In the genomic region with DNA sequence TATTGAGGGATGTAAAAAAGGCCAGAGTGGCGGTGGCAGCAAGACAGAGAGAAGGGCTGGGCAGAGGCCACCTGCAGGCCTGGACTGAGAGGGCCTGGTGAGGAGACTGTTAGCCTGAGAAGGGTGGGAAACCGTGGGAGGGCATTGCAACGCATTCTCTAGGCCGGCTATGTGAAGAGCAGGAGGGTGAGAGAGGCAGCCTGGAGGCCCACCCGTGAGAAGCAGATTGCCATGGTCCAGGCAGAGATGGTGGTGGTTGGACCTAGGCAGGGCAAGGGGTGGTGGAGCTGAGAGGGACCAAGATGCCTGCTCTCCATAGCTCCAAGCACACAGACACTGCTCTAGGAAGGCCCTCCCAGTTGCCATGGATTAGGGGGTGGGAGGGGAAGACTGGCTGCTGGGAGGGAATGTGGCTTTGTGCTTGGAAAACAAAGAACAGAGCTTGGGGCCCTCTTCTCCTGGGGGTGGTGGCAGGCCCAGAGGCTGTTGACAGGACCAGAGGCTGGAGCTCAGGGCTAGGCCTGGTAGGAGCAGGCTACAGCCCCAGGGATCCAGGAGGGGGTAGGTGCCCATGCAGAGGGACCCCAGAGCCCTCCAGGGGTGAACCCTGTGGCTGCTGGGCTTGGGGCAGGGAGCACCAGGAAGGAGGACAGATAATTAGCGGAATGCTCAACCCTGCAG, we compare ENCODE assay signal across 9 cellular contexts. TPM values are rescaled to one million over a fixed set of nuclear protein-coding genes. Genes with fewer than 3 reads are reported as not detected.
A peak's percentile ranks its signal among the peaks of the same experiment; 100 is the strongest.
DNase-seq lines count a peak whose midpoint lies in the region; ATAC-seq and TF ChIP-seq lines count a peak whose summit lies in the region.
"Had no signal": no experiment of that assay in that cellular context is flagged by ENCODE, and none has a peak within 500 bp of the region (broad histone marks: within the 10 kb centered on the region; RNA-seq: fewer than 3 reads in every experiment).

No MANE protein-coding gene starts in this region.

- no peak overlapping the region for H3K4me3 ChIP-seq in endocrine pancreas (ENCODE audit: control insufficient read depth, insufficient read depth, low read length)
- H3K4me3 ChIP-seq: coronary artery had no signal

- ATAC-seq in activated CD4-positive, alpha-beta T cell treated with anti-CD3 and anti-CD28 coated beads for 36 hours = no peak
- no peak for ATAC-seq in HG02885 (IDR thresholded peaks at IDR 0.05; ENCODE audit: poor library complexity, unreplicated experiment)

- H3K9me3 Mint-ChIP-seq in progenitor cell of endocrine pancreas (ENCODE audit: low read depth) = no peaks in the 10 kb centered on the region
- no peaks in the 10 kb centered on the region for H3K9me3 Mint-ChIP-seq in activated CD4-positive, alpha-beta T cell treated with anti-CD3 and anti-CD28 coated beads for 36 hours (ENCODE audit: low read depth)

- H3K4me3 Mint-ChIP-seq in progenitor cell of endocrine pancreas (ENCODE audit: low read depth) = peak overlapping the region; percentile 0
- H3K4me3 Mint-ChIP-seq in activated CD4-positive, alpha-beta T cell treated with anti-CD3 and anti-CD28 coated beads for 36 hours = no peak overlapping the region

- TF ChIP-seq CTCF in progenitor cell of endocrine pancreas (IDR thresholded peaks at IDR 0.05; ENCODE audit: unreplicated experiment) = no peak

- no peaks in the 10 kb centered on the region for H3K4me1 ChIP-seq in endocrine pancreas (ENCODE audit: control insufficient read depth, insufficient read depth, low read length)

- no peaks in the 10 kb centered on the region for H3K9me3 ChIP-seq in endocrine pancreas (ENCODE audit: control insufficient read depth, low read length)
- H3K9me3 ChIP-seq: neutrophil had no signal

- peaks cover 2% of the 10 kb centered on the region for H3K36me3 Mint-ChIP-seq in progenitor cell of endocrine pancreas (ENCODE audit: insufficient read depth)
- H3K36me3 Mint-ChIP-seq in activated CD4-positive, alpha-beta T cell treated with anti-CD3 and anti-CD28 coated beads for 36 hours (ENCODE audit: low read depth) = peaks cover under 1% of the 10 kb centered on the region

- peak overlapping the region; percentile 11 for H3K9ac ChIP-seq in endocrine pancreas (ENCODE audit: control insufficient read depth, insufficient read depth, low read length)

- POLR2A ChIA-PET in activated CD4-positive, alpha-beta T cell treated with anti-CD3 and anti-CD28 coated beads for 36 hours (lab: Charles Lee) = interaction anchor here (0.6 kb wide), 1 partner anchor 196 kb away, joined by 3 read pairs; no protein-coding TSS in a partner anchor

- H3K27me3 ChIP-seq in endocrine pancreas (ENCODE audit: control insufficient read depth, insufficient read depth, low read length) = no peaks in the 10 kb centered on the region
- H3K27me3 ChIP-seq: neutrophil had no signal

- CTCF ChIA-PET in activated CD4-positive, alpha-beta T cell treated with anti-CD3 and anti-CD28 coated beads for 36 hours (lab: Charles Lee) = interaction anchor here (0.6 to 5.6 kb wide), 8 partner anchors 8 to 72 kb away, joined by 3 to 85 read pairs (median 12); partner anchors contain the start of genes PNMT, STARD3 and TCAP

- no peaks in the 10 kb centered on the region for H3K36me3 ChIP-seq in endocrine pancreas (ENCODE audit: control insufficient read depth, insufficient read depth, low read length)

- peak overlapping the region; percentile 67 for H3K27ac Mint-ChIP-seq in progenitor cell of endocrine pancreas
- H3K27ac Mint-ChIP-seq in activated CD4-positive, alpha-beta T cell treated with anti-CD3 and anti-CD28 coated beads for 36 hours = no peak overlapping the region

- intact Hi-C loops in activated CD4-positive, alpha-beta T cell treated with anti-CD3 and anti-CD28 coated beads for 36 hours (cut with DNase I, micrococcal nuclease) = no loop called here

- H3K27me3 Mint-ChIP-seq in progenitor cell of endocrine pancreas = no peaks in the 10 kb centered on the region
- H3K27me3 Mint-ChIP-seq in activated CD4-positive, alpha-beta T cell treated with anti-CD3 and anti-CD28 coated beads for 36 hours = no peaks in the 10 kb centered on the region

- peaks cover 21% of the 10 kb centered on the region for H3K4me1 Mint-ChIP-seq in progenitor cell of endocrine pancreas (ENCODE audit: low read depth)
- H3K4me1 Mint-ChIP-seq in activated CD4-positive, alpha-beta T cell treated with anti-CD3 and anti-CD28 coated beads for 36 hours = peaks cover 27% of the 10 kb centered on the region

- peak; percentile 25 for DNase-seq in NCI-H69 (lab: John Stamatoyannopoulos, UW)
- no peak for DNase-seq in progenitor cell of endocrine pancreas (ENCODE audit: low spot score, unreplicated experiment)
- DNase-seq in SW480 (ENCODE audit: low spot score) = no peak
- DNase-seq in activated CD4-positive, alpha-beta T cell treated with anti-CD3 and anti-CD28 coated beads for 36 hours = no peak

RNA-seq across cellular contexts. Expression of gene TCAP, which starts 12.4 kb away (rescaled TPM):
- total RNA-seq in progenitor cell of endocrine pancreas = 1.8 and 2.7 TPM in 2 replicates
- total RNA-seq in activated CD4-positive, alpha-beta T cell treated with anti-CD3 and anti-CD28 coated beads for 36 hours = under 1 TPM; 0.82 to 0.95 TPM

RNA-seq across cellular contexts. Expression of gene PNMT, which starts 15.5 kb away (rescaled TPM):
- 2.5 and 3.1 TPM in 2 replicates for total RNA-seq in progenitor cell of endocrine pancreas
- not detected for total RNA-seq in activated CD4-positive, alpha-beta T cell treated with anti-CD3 and anti-CD28 coated beads for 36 hours
- total RNA-seq: T-helper 1 cell treated with Interleukin-12 subunit alpha and Interleukin-12 subunit beta and Interleukin-4 antibody, amounts not matched to agents 30 ng/mL and 1 ng/mL, for 36 hours had no signal

RNA-seq across cellular contexts. Expression of gene STARD3, which starts 15.8 kb away (rescaled TPM):
- total RNA-seq in progenitor cell of endocrine pancreas = 57.0 and 62.5 TPM in 2 replicates
- 10 to 100 TPM; 46.8 to 77.9 TPM for total RNA-seq in activated CD4-positive, alpha-beta T cell treated with anti-CD3 and anti-CD28 coated beads for 36 hours

RNA-seq across cellular contexts. Expression of gene PPP1R1B, which starts 26.0 kb away (rescaled TPM):
- 0.89 TPM in 1 of 2 replicates, not detected in the other for total RNA-seq in progenitor cell of endocrine pancreas
- total RNA-seq in activated CD4-positive, alpha-beta T cell treated with anti-CD3 and anti-CD28 coated beads for 36 hours = under 1 TPM in 1 of 2 experiments, not detected in 1; 0.18 TPM
- total RNA-seq: T-helper 1 cell treated with Interleukin-12 subunit alpha and Interleukin-12 subunit beta and Interleukin-4 antibody, amounts not matched to agents 30 ng/mL and 1 ng/mL, for 36 hours had no signal

RNA-seq across cellular contexts. Expression of gene PGAP3, which starts 35.1 kb away (rescaled TPM):
- 38.7 and 40.1 TPM in 2 replicates for total RNA-seq in progenitor cell of endocrine pancreas
- 10 to 100 TPM in 1 of 2 experiments, 1 to 10 TPM in 1; 8.6 to 11.9 TPM for total RNA-seq in activated CD4-positive, alpha-beta T cell treated with anti-CD3 and anti-CD28 coated beads for 36 hours
